25 cellular contexts compared by ENCODE assay signal in the genomic region with DNA sequence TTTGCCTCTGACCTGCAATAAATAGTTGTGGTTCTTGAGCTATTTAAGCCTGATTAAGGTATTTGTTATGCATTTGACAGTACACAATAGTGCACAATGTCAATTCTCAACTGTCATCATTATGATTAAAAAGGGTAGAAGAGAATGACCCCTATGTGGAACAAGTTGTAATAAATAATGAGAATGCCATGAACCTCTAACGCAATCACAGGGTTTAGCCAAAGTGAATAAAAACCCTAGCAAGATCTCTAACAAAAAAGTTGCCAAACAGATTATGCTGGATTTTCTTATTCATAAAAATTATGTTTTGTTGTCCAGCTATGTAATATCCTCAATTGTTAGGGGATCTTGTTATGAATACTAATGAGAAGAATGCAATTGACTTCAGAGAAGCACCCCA.
"Had no signal": no experiment of that assay in that cellular context is flagged by ENCODE, and none has a peak within 500 bp of the region (broad histone marks: within the 10 kb centered on the region; RNA-seq: fewer than 3 reads in every experiment).

No MANE protein-coding gene starts in this region.

- H3K27me3 ChIP-seq: colonic mucosa, esophagus muscularis mucosa, esophagus squamous epithelium, foreskin keratinocyte, gastrocnemius medialis, gastroesophageal sphincter, heart left ventricle had no signal

- H3K9me3 Mint-ChIP-seq: dendritic cell treated with granulocyte-macrophage colony-stimulating factor and Interleukin-4, amounts not matched to agents 40 ng/mL and 50 ng/mL, for 4 days; endodermal cell had no signal

- ATAC-seq: effector memory CD8-positive, alpha-beta T cell; esophagus mucosa; foreskin keratinocyte; gastrocnemius medialis; gastroesophageal sphincter; heart left ventricle; heart right ventricle had no signal

- DNase-seq: colonic mucosa; cortex of kidney; dermis blood vessel endothelial cell; dorsolateral prefrontal cortex; effector CD4-positive, alpha-beta T cell; effector CD8-positive, alpha-beta T cell; effector memory CD4-positive, alpha-beta T cell; effector memory CD8-positive, alpha-beta T cell; endodermal cell; erythroblast; esophagus squamous epithelium; foreskin fibroblast; foreskin keratinocyte; foreskin melanocyte; gastrocnemius medialis; glutamatergic neuron; head of caudate nucleus; heart left ventricle; heart right ventricle had no signal

- H3K4me1 ChIP-seq: colonic mucosa, esophagus squamous epithelium, foreskin keratinocyte, gastrocnemius medialis, heart left ventricle, heart right ventricle had no signal

- H3K27ac ChIP-seq: colonic mucosa, coronary artery, dorsolateral prefrontal cortex, epithelial cell of prostate, esophagus muscularis mucosa, esophagus squamous epithelium, foreskin keratinocyte, gastrocnemius medialis, heart left ventricle, heart right ventricle had no signal

- H3K4me3 Mint-ChIP-seq: dendritic cell treated with granulocyte-macrophage colony-stimulating factor and Interleukin-4, amounts not matched to agents 40 ng/mL and 50 ng/mL, for 4 days; effector memory CD8-positive, alpha-beta T cell; endodermal cell had no signal

- H3K27me3 Mint-ChIP-seq: dendritic cell treated with granulocyte-macrophage colony-stimulating factor and Interleukin-4, amounts not matched to agents 40 ng/mL and 50 ng/mL, for 4 days; effector memory CD8-positive, alpha-beta T cell had no signal

- H3K4me3 ChIP-seq: colonic mucosa, coronary artery, dorsolateral prefrontal cortex, esophagus muscularis mucosa, esophagus squamous epithelium, gastrocnemius medialis, gastroesophageal sphincter, heart left ventricle, heart right ventricle had no signal

- H3K36me3 ChIP-seq: colonic mucosa, esophagus muscularis mucosa, esophagus squamous epithelium, gastrocnemius medialis, gastroesophageal sphincter, heart left ventricle, heart right ventricle had no signal

- H3K9me3 ChIP-seq: colonic mucosa, esophagus muscularis mucosa, esophagus squamous epithelium, gastrocnemius medialis, gastroesophageal sphincter, heart left ventricle, heart right ventricle had no signal

- H3K27ac Mint-ChIP-seq: dendritic cell treated with granulocyte-macrophage colony-stimulating factor and Interleukin-4, amounts not matched to agents 40 ng/mL and 50 ng/mL, for 4 days; effector memory CD8-positive, alpha-beta T cell; endodermal cell had no signal
